In the genomic region with DNA sequence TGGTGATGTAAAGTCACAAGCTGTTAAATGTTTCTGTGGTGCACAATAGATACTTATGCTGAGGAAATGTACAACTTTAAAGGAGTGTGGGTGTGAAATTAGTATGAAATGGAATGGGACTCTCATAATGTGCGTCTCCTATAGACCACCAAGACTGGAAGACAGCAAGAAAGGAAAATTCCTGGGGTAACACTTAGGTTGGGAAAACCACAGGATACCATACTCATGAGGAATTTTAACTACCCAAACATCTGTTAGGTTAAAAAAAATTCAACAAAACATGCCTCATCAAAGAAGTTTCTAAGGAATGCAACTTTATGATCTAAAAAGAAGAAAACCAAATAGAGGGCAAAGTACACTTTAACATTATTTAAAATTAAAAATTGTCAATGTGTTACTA, we compare ENCODE assay signal across 18 cellular contexts.
DNase-seq lines count a peak whose midpoint lies in the region; FAIRE-seq and TF ChIP-seq lines count a peak whose summit lies in the region.
"Had no signal": no experiment of that assay in that cellular context is flagged by ENCODE, and none has a peak within 500 bp of the region (broad histone marks: within the 10 kb centered on the region; RNA-seq: fewer than 3 reads in every experiment).

No MANE protein-coding gene starts in this region.

- DNase-seq in AG08396 (ENCODE audit: low spot score): peak; percentile 17
- DNase-seq in HTR-8/SVneo (ENCODE audit: insufficient read length, low spot score): peak; percentile 24
- no peak for DNase-seq in chondrocyte (ENCODE audit: low spot score)
- DNase-seq in mesenchymal stem cell: peak; percentile 52
- no peak for DNase-seq in ovary
- no peak for DNase-seq in coronary artery (ENCODE audit: low spot score)
- DNase-seq in nephron progenitor cell: no peak
- no peak for DNase-seq in caudate nucleus (lab: John Stamatoyannopoulos, UW)
- DNase-seq: activated CD8-positive, alpha-beta memory T cell treated with anti-CD3 and anti-CD28 coated beads, Interleukin-2, amount 50 U/mL, for 48 hours; cortex of kidney; DMS79 treated with DMSO at 0.1 percent for 48 hours; gastrocnemius medialis; mucosa of descending colon; NCI-H1436 had no signal

- TF ChIP-seq EP300 in ovary (IDR thresholded peaks at IDR 0.05): no peak

- intact Hi-C loops in ovary (cut with DNase I): no loop called here

- H2AFZ ChIP-seq in mesenchymal stem cell (ENCODE audit: low read depth, low read length): no peak overlapping the region

- no peaks in the 10 kb centered on the region for H3K36me3 ChIP-seq in mesenchymal stem cell (ENCODE audit: control insufficient read depth in 1 of 2, insufficient read depth in 2 of 2, low read depth in 1 of 2, low read length in 2 of 2)
- H3K36me3 ChIP-seq in ovary: no peaks in the 10 kb centered on the region
- H3K36me3 ChIP-seq: BLaER1, gastrocnemius medialis had no signal

- H3K4me1 ChIP-seq in mesenchymal stem cell (ENCODE audit: control insufficient read depth, insufficient read depth, low read depth, low read length): peaks cover 1% of the 10 kb centered on the region
- no peaks in the 10 kb centered on the region for H3K4me1 ChIP-seq in ovary (ENCODE audit: insufficient read depth)
- H3K4me1 ChIP-seq: BLaER1, gastrocnemius medialis had no signal

- H3K4me1 Mint-ChIP-seq in chondrocyte (ENCODE audit: low read depth) (peaks cover 24% of the 10 kb centered on the region), nephron progenitor cell (peaks cover under 1% of the 10 kb centered on the region)

- no peak overlapping the region for H4K8ac ChIP-seq in mesenchymal stem cell (ENCODE audit: low read length)

- H2AK5ac ChIP-seq in mesenchymal stem cell (ENCODE audit: low read length, severe bottlenecking): no peak overlapping the region

- H3K4me2 ChIP-seq in mesenchymal stem cell (ENCODE audit: low read length, poor library complexity, severe bottlenecking): no peak overlapping the region
- H3K4me2 ChIP-seq: BLaER1, KMS-11 had no signal

- H3K79me1 ChIP-seq in mesenchymal stem cell (replicated peaks; ENCODE audit: low read length, poor library complexity, severe bottlenecking): no peaks in the 10 kb centered on the region

- peak overlapping the region; percentile 94 for H3K27ac ChIP-seq in mesenchymal stem cell (ENCODE audit: low read length, poor library complexity, severe bottlenecking)
- H3K27ac ChIP-seq in ovary: no peak overlapping the region
- no peak overlapping the region for H3K27ac ChIP-seq in coronary artery
- no peak overlapping the region for H3K27ac ChIP-seq in caudate nucleus (ENCODE audit: low read depth, low read length)
- H3K27ac ChIP-seq: BLaER1, gastrocnemius medialis, KMS-11 had no signal

- no peak overlapping the region for H2BK120ac ChIP-seq in mesenchymal stem cell (ENCODE audit: low read depth, low read length)

- H3K27me3 Mint-ChIP-seq in chondrocyte (ENCODE audit: low read depth): no peaks in the 10 kb centered on the region
- H3K27me3 Mint-ChIP-seq in nephron progenitor cell (ENCODE audit: low read depth, poor library complexity): no peaks in the 10 kb centered on the region
- H3K27me3 Mint-ChIP-seq: activated naive CD8-positive, alpha-beta T cell had no signal

- H2BK5ac ChIP-seq in mesenchymal stem cell (ENCODE audit: low read depth, low read length, poor library complexity, severe bottlenecking): no peak overlapping the region

- H3K9me3 ChIP-seq in mesenchymal stem cell (ENCODE audit: control insufficient read depth, low read length): no peaks in the 10 kb centered on the region
- H3K9me3 ChIP-seq in ovary: no peaks in the 10 kb centered on the region
- H3K9me3 ChIP-seq: BLaER1, gastrocnemius medialis, mucosa of descending colon had no signal

- H3K4me3 Mint-ChIP-seq in chondrocyte (ENCODE audit: unreplicated experiment): no peak overlapping the region
- no peak overlapping the region for H3K4me3 Mint-ChIP-seq in nephron progenitor cell
- H3K4me3 Mint-ChIP-seq: activated naive CD8-positive, alpha-beta T cell had no signal

- peak overlapping the region; percentile 11 for H3K9ac ChIP-seq in mesenchymal stem cell (ENCODE audit: low read length)
- H3K9ac ChIP-seq: BLaER1, KMS-11 had no signal

- H3K27me3 ChIP-seq in mesenchymal stem cell (ENCODE audit: control insufficient read depth in 1 of 2, insufficient read depth in 1 of 2, low read length in 2 of 2) (no peaks in the 10 kb centered on the region), ovary (no peaks in the 10 kb centered on the region)
- H3K27me3 ChIP-seq: BLaER1, gastrocnemius medialis had no signal

- H3K4me3 ChIP-seq in mesenchymal stem cell (ENCODE audit: insufficient read depth in 1 of 2, low read depth in 1 of 2, low read length in 2 of 2) (no peak overlapping the region), ovary (no peak overlapping the region), coronary artery (no peak overlapping the region)
- H3K4me3 ChIP-seq: BLaER1, gastrocnemius medialis, mucosa of descending colon had no signal

- H3K36me3 Mint-ChIP-seq in chondrocyte (ENCODE audit: low read depth) (peaks cover 2% of the 10 kb centered on the region), nephron progenitor cell (ENCODE audit: low read depth) (no peaks in the 10 kb centered on the region)
- H3K36me3 Mint-ChIP-seq: activated naive CD8-positive, alpha-beta T cell had no signal

- H3K9me3 Mint-ChIP-seq in chondrocyte (ENCODE audit: low read depth): no peaks in the 10 kb centered on the region
- no peaks in the 10 kb centered on the region for H3K9me3 Mint-ChIP-seq in nephron progenitor cell

- no peak overlapping the region for H4K91ac ChIP-seq in mesenchymal stem cell (ENCODE audit: low read length)

- H3K4ac ChIP-seq in mesenchymal stem cell (ENCODE audit: low read depth in 1 of 2, low read length in 2 of 2): no peak overlapping the region

- WGBS in mesenchymal stem cell: no CpG with 5 or more reads among the region's 1 CpG
- WGBS in ovary, 3 donors: 54 to 92% (median 73%) methylated on average over 1 of the region's 1 CpG

- no peak overlapping the region for H3K23ac ChIP-seq in mesenchymal stem cell (ENCODE audit: low read length in 2 of 2)

- H3K27ac Mint-ChIP-seq in chondrocyte (ENCODE audit: unreplicated experiment) (peak overlapping the region; percentile 49), nephron progenitor cell (no peak overlapping the region)
- H3K27ac Mint-ChIP-seq: activated naive CD8-positive, alpha-beta T cell had no signal

- no peak overlapping the region for H3K14ac ChIP-seq in mesenchymal stem cell (ENCODE audit: low read length in 2 of 2)

- TF ChIP-seq POLR2A in ovary (IDR thresholded peaks at IDR 0.05): no peak

- no peak overlapping the region for H2BK15ac ChIP-seq in mesenchymal stem cell (ENCODE audit: low read depth, poor library complexity, severe bottlenecking)

- no peak overlapping the region for H3K18ac ChIP-seq in mesenchymal stem cell (ENCODE audit: low read depth in 1 of 2, low read length in 2 of 2)

- no peak overlapping the region for H2BK12ac ChIP-seq in mesenchymal stem cell (ENCODE audit: low read length in 2 of 2)

- TF ChIP-seq CTCF in chondrocyte (IDR thresholded peaks at IDR 0.05) (no peak), ovary (IDR thresholded peaks at IDR 0.05) (no peak), coronary artery (IDR thresholded peaks at IDR 0.05) (no peak), nephron progenitor cell (IDR thresholded peaks at IDR 0.05) (no peak)

- FAIRE-seq in HTR-8/SVneo (lab: Jason Lieb, UNC): no peak
- FAIRE-seq: islet of Langerhans had no signal

Comparison
In these comparisons a context has a peak if more than half of its experiments do, and no peak if none do; other contexts are left out.
1. DNase-seq: peak in AG08396 (single experiment), HTR-8/SVneo (single experiment) and mesenchymal stem cell (single experiment); none in chondrocyte (single experiment), ovary (0 of 5), coronary artery (single experiment), nephron progenitor cell (single experiment) and caudate nucleus (0 of 61).